1 cellular context compared by ENCODE assay signal in the genomic region with DNA sequence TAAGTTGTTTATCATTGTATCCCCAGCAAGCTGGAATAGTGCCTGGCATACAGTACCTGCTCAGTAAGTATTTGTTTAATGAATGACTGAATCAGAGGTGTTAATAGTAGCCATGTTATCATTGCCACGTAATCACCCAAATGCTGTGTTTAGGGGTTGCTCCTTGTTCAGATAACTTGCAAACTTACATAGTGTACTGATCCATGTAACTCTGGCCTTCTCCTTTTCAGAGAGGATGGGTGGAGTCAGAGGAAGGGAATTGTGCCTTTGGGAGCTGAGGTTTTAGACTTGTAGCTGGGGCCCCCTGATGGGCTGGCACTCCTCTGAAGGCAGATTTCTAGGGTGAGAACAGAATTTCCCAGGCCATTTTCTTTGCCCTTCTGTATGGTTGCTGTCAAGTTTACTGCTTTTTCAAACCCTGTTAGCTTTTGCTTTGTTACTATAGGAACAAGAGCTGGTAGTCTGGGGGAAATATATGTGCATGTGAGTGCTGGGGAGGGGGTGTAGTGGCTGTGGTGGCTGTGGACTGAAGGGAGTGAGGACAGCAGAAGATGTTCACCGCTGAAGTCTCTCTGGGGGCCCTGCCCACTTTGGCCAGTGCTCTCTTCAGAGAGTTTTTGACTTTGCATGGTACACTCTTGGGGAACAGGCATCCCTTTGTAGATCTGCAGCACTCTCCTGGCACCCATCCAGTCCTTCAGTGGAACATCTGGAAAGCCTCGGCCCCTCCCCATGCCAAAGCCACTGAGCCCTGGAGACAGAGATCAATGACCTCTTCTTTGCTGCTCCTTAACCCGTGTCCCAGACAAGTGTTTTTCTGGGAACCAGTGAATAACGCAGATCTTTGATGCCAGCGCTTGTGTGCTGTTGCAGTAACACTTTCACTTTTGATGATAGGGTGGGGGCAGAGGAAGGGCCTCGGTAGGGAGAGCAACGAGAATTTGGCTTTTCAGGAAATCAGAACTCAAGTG.
A peak's percentile ranks its signal among the peaks of the same experiment; 100 is the strongest.
TF ChIP-seq lines count a peak whose summit lies in the region.

No MANE protein-coding gene starts in this region.

TF ChIP-seq in GM12878, 131 proteins besides CTCF, POLR2A, EP300 and RAD21 (continued from another document):
- TF ChIP-seq, protein P1, sequence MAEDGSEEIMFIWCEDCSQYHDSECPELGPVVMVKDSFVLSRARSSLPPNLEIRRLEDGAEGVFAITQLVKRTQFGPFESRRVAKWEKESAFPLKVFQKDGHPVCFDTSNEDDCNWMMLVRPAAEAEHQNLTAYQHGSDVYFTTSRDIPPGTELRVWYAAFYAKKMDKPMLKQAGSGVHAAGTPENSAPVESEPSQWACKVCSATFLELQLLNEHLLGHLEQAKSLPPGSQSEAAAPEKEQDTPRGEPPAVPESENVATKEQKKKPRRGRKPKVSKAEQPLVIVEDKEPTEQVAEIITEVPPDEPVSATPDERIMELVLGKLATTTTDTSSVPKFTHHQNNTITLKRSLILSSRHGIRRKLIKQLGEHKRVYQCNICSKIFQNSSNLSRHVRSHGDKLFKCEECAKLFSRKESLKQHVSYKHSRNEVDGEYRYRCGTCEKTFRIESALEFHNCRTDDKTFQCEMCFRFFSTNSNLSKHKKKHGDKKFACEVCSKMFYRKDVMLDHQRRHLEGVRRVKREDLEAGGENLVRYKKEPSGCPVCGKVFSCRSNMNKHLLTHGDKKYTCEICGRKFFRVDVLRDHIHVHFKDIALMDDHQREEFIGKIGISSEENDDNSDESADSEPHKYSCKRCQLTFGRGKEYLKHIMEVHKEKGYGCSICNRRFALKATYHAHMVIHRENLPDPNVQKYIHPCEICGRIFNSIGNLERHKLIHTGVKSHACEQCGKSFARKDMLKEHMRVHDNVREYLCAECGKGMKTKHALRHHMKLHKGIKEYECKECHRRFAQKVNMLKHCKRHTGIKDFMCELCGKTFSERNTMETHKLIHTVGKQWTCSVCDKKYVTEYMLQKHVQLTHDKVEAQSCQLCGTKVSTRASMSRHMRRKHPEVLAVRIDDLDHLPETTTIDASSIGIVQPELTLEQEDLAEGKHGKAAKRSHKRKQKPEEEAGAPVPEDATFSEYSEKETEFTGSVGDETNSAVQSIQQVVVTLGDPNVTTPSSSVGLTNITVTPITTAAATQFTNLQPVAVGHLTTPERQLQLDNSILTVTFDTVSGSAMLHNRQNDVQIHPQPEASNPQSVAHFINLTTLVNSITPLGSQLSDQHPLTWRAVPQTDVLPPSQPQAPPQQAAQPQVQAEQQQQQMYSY (CRISPR knock-in tag; IDR thresholded peaks at IDR 0.05), result no peak
- TF ChIP-seq, protein P2, sequence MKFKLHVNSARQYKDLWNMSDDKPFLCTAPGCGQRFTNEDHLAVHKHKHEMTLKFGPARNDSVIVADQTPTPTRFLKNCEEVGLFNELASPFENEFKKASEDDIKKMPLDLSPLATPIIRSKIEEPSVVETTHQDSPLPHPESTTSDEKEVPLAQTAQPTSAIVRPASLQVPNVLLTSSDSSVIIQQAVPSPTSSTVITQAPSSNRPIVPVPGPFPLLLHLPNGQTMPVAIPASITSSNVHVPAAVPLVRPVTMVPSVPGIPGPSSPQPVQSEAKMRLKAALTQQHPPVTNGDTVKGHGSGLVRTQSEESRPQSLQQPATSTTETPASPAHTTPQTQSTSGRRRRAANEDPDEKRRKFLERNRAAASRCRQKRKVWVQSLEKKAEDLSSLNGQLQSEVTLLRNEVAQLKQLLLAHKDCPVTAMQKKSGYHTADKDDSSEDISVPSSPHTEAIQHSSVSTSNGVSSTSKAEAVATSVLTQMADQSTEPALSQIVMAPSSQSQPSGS (IDR thresholded peaks at IDR 0.05; ENCODE audit: low read length), result no peak
- TF ChIP-seq ATF7 (IDR thresholded peaks at IDR 0.05; ENCODE audit: low read depth), result 0 out of 2 replicates have a peak, but pooled peaks have one; percentile 17
- TF ChIP-seq ZZZ3 (IDR thresholded peaks at IDR 0.05; ENCODE audit: control insufficient read depth, insufficient read length, low read depth), result no peak
- no peak for TF ChIP-seq SP1 (IDR thresholded peaks at IDR 0.05; ENCODE audit: low read depth, low read length)
- TF ChIP-seq, protein P3, sequence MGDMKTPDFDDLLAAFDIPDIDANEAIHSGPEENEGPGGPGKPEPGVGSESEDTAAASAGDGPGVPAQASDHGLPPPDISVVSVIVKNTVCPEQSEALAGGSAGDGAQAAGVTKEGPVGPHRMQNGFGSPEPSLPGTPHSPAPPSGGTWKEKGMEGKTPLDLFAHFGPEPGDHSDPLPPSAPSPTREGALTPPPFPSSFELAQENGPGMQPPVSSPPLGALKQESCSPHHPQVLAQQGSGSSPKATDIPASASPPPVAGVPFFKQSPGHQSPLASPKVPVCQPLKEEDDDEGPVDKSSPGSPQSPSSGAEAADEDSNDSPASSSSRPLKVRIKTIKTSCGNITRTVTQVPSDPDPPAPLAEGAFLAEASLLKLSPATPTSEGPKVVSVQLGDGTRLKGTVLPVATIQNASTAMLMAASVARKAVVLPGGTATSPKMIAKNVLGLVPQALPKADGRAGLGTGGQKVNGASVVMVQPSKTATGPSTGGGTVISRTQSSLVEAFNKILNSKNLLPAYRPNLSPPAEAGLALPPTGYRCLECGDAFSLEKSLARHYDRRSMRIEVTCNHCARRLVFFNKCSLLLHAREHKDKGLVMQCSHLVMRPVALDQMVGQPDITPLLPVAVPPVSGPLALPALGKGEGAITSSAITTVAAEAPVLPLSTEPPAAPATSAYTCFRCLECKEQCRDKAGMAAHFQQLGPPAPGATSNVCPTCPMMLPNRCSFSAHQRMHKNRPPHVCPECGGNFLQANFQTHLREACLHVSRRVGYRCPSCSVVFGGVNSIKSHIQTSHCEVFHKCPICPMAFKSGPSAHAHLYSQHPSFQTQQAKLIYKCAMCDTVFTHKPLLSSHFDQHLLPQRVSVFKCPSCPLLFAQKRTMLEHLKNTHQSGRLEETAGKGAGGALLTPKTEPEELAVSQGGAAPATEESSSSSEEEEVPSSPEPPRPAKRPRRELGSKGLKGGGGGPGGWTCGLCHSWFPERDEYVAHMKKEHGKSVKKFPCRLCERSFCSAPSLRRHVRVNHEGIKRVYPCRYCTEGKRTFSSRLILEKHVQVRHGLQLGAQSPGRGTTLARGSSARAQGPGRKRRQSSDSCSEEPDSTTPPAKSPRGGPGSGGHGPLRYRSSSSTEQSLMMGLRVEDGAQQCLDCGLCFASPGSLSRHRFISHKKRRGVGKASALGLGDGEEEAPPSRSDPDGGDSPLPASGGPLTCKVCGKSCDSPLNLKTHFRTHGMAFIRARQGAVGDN (IDR thresholded peaks at IDR 0.05), result 0 out of 2 replicates have a peak, but pooled peaks have one; percentile 44
- TF ChIP-seq EED (IDR thresholded peaks at IDR 0.05; ENCODE audit: low read depth), result peak; percentile 50; the same call in 1 of the 2 replicates
- no peak for TF ChIP-seq HDAC6 (IDR thresholded peaks at IDR 0.05; ENCODE audit: unreplicated experiment)
- no peak for TF ChIP-seq ZNF24 (IDR thresholded peaks at IDR 0.05)
- TF ChIP-seq MEF2B (IDR thresholded peaks at IDR 0.05; ENCODE audit: partially characterized antibody, poor library complexity, severe bottlenecking), result peak; percentile 62
- peak; percentile 69; the same call in 1 of the 2 replicates for TF ChIP-seq NBN (IDR thresholded peaks at IDR 0.05)
- no peak for TF ChIP-seq SMC3 (IDR thresholded peaks at IDR 0.05; ENCODE audit: borderline replicate concordance, low read length)
- no peak for TF ChIP-seq ZSCAN29 (IDR thresholded peaks at IDR 0.05)
- no peak for TF ChIP-seq YBX1 (IDR thresholded peaks at IDR 0.05)
